In genomic region chr11:19936461-19936860, GRCh38 we compare ENCODE assay signal across 25 cellular contexts.
"Had no signal": no experiment of that assay in that cellular context is flagged by ENCODE, and none has a peak within 500 bp of the region (broad histone marks: within the 10 kb centered on the region; RNA-seq: fewer than 3 reads in every experiment).

No MANE protein-coding gene starts in this region.

- DNase-seq: islet precursor cell; left ventricle myocardium inferior; mesendoderm; naive B cell; natural killer cell; nephron progenitor cell; ovary; right lobe of liver; stimulated activated CD4-positive, alpha-beta T cell treated with anti-CD3 and anti-CD28 coated beads, Interleukin-1b, Interleukin-23, amount 100 ng/mL, for 48 hours; stimulated activated CD4-positive, alpha-beta T cell treated with anti-CD3 and anti-CD28 coated beads, Interleukin-2, amount 100 ng/mL, for 48 hours; stimulated activated CD4-positive, alpha-beta T cell treated with anti-CD3 and anti-CD28 coated beads, Interleukin-4, amount 100 ng/mL, for 4 hours; stimulated activated CD8-positive, alpha-beta memory T cell treated with anti-CD3 and anti-CD28 coated beads, Interleukin-4, amount 100 ng/mL, for 48 hours; stimulated activated naive CD4-positive, alpha-beta T cell treated with Interleukin-2 at 50 U/mL for 16 hours; stimulated activated naive CD8-positive, alpha-beta T cell treated with anti-CD3 and anti-CD28 coated beads, Interleukin-15, amount 100 ng/mL, for 72 hours; substantia nigra; upper lobe of left lung had no signal

- H3K4me2 ChIP-seq: hepatocyte, neural progenitor cell, smooth muscle cell had no signal

- H3K4me3 Mint-ChIP-seq: mesothelial cell of epicardium; naive B cell; natural killer cell; nephron progenitor cell; neural progenitor cell; stimulated activated memory B cell treated with anti-CD40 and anti-IgM and Interleukin-4, amounts not matched to agents 10 μg/mL and 1 μg/mL and 100 μg/mL, for 72 hours; stimulated activated naive CD8-positive, alpha-beta T cell treated with anti-CD3 and anti-CD28 coated beads, Interleukin-15, amount 100 ng/mL, for 72 hours had no signal

- H3K9me3 Mint-ChIP-seq: mesothelial cell of epicardium; naive B cell; natural killer cell; nephron progenitor cell; neural progenitor cell; stimulated activated memory B cell treated with anti-CD40 and anti-IgM and Interleukin-4, amounts not matched to agents 10 μg/mL and 1 μg/mL and 100 μg/mL, for 72 hours; stimulated activated naive CD8-positive, alpha-beta T cell treated with anti-CD3 and anti-CD28 coated beads, Interleukin-15, amount 100 ng/mL, for 72 hours had no signal

- H3K36me3 Mint-ChIP-seq: mesothelial cell of epicardium; naive B cell; natural killer cell; stimulated activated memory B cell treated with anti-CD40 and anti-IgM and Interleukin-4, amounts not matched to agents 10 μg/mL and 1 μg/mL and 100 μg/mL, for 72 hours had no signal

- H3K9ac ChIP-seq: neural progenitor cell had no signal

- H2AFZ ChIP-seq: hepatocyte, neural progenitor cell had no signal

- H3K27ac Mint-ChIP-seq: mesothelial cell of epicardium; naive B cell; natural killer cell; nephron progenitor cell; neural progenitor cell; progenitor cell of endocrine pancreas; stimulated activated memory B cell treated with anti-CD40 and anti-IgM and Interleukin-4, amounts not matched to agents 10 μg/mL and 1 μg/mL and 100 μg/mL, for 72 hours had no signal

- H3K27me3 Mint-ChIP-seq: progenitor cell of endocrine pancreas; stimulated activated naive CD8-positive, alpha-beta T cell treated with anti-CD3 and anti-CD28 coated beads, Interleukin-15, amount 100 ng/mL, for 72 hours had no signal

- ATAC-seq: natural killer cell; right lobe of liver; stimulated activated memory B cell treated with anti-CD40 and anti-IgM and Interleukin-4, amounts not matched to agents 10 μg/mL and 1 μg/mL and 100 μg/mL, for 72 hours; stimulated activated naive CD8-positive, alpha-beta T cell treated with anti-CD3 and anti-CD28 coated beads, Interleukin-15, amount 100 ng/mL, for 72 hours had no signal

- H3K4me1 Mint-ChIP-seq: natural killer cell; stimulated activated naive CD8-positive, alpha-beta T cell treated with anti-CD3 and anti-CD28 coated beads, Interleukin-15, amount 100 ng/mL, for 72 hours had no signal

- H3K79me2 ChIP-seq: hepatocyte had no signal

- H3K9me3 ChIP-seq: left ventricle myocardium inferior, ovary, right atrium auricular region, right lobe of liver, tibial nerve, upper lobe of left lung had no signal

- H3K4me3 ChIP-seq: hepatocyte, left ventricle myocardium inferior, lung, neural progenitor cell, ovary, right atrium auricular region, right lobe of liver, smooth muscle cell, tibial nerve, upper lobe of left lung had no signal

- H3K27me3 ChIP-seq: hepatocyte, neural progenitor cell, ovary, right atrium auricular region, right lobe of liver, tibial nerve, upper lobe of left lung had no signal

- H3K27ac ChIP-seq: hepatocyte, left ventricle myocardium inferior, neural progenitor cell, ovary, right atrium auricular region, right lobe of liver, tibial nerve, upper lobe of left lung had no signal

- H3K36me3 ChIP-seq: neural progenitor cell, ovary had no signal
